1 cellular context compared by ENCODE assay signal in genomic region chr11:57424802-57425564, GRCh38.
A peak's percentile ranks its signal among the peaks of the same experiment; 100 is the strongest.
TF ChIP-seq lines count a peak whose summit lies in the region.

No MANE protein-coding gene starts in this region.

TF ChIP-seq in IMR-90, 13 proteins besides CTCF, POLR2A, EP300 and RAD21 (continued from another document):
- TF ChIP-seq, protein P1, sequence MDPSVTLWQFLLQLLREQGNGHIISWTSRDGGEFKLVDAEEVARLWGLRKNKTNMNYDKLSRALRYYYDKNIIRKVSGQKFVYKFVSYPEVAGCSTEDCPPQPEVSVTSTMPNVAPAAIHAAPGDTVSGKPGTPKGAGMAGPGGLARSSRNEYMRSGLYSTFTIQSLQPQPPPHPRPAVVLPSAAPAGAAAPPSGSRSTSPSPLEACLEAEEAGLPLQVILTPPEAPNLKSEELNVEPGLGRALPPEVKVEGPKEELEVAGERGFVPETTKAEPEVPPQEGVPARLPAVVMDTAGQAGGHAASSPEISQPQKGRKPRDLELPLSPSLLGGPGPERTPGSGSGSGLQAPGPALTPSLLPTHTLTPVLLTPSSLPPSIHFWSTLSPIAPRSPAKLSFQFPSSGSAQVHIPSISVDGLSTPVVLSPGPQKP (IDR thresholded peaks at IDR 0.05; ENCODE audit: borderline replicate concordance, low read depth, low read length): no peak
- TF ChIP-seq BHLHE40 (IDR thresholded peaks at IDR 0.05; ENCODE audit: low read depth, low read length): peak; percentile 95
- TF ChIP-seq CEBPB (IDR thresholded peaks at IDR 0.05; ENCODE audit: low read depth, low read length): peak; percentile 80
